ENCODE assay signal across 1 cellular context in genomic region chr11:112231952-112232351, GRCh38.
TF ChIP-seq lines count a peak whose summit lies in the region.

No MANE protein-coding gene starts in this region.

TF ChIP-seq in HepG2, 621 proteins besides CTCF, POLR2A, EP300 and RAD21 (continued from another document and continues in another):
- TF ChIP-seq ZXDC (CRISPR knock-in tag; IDR thresholded peaks at IDR 0.05) (no peak), HDAC2 (CRISPR knock-in tag; IDR thresholded peaks at IDR 0.05) (peak; percentile 23; the same call in 1 of the 2 replicates), TP53 (CRISPR knock-in tag; conservative IDR thresholded peaks at IDR 0.05) (no peak), ZSCAN12 (CRISPR knock-in tag; IDR thresholded peaks at IDR 0.05) (no peak), ZNF432 (CRISPR knock-in tag; IDR thresholded peaks at IDR 0.05; ENCODE audit: borderline replicate concordance) (no peak), SETDB1 (CRISPR knock-in tag; IDR thresholded peaks at IDR 0.05; ENCODE audit: borderline replicate concordance) (no peak), ZNF879 (CRISPR knock-in tag; IDR thresholded peaks at IDR 0.05) (no peak), RBM39 (IDR thresholded peaks at IDR 0.05; ENCODE audit: low read depth, low read length, poor library complexity, severe bottlenecking) (no peak), PATZ1 (CRISPR knock-in tag; IDR thresholded peaks at IDR 0.05) (peak; percentile 52; the same call in 1 of the 2 replicates), IRF2 (CRISPR knock-in tag; IDR thresholded peaks at IDR 0.05) (0 out of 2 replicates have a peak, but pooled peaks have one; percentile 18), FOXA3 (CRISPR knock-in tag; IDR thresholded peaks at IDR 0.05) (peak; percentile 22; the same call in 1 of the 2 replicates), ASH2L (IDR thresholded peaks at IDR 0.05; ENCODE audit: insufficient read length, low read depth, low read length) (peak; percentile 25), ZNF567 (CRISPR knock-in tag; IDR thresholded peaks at IDR 0.05; ENCODE audit: borderline replicate concordance) (no peak), HOMEZ (CRISPR knock-in tag; IDR thresholded peaks at IDR 0.05; ENCODE audit: low read depth) (0 out of 2 replicates have a peak, but pooled peaks have one; percentile 42), HNF4A (CRISPR knock-in tag; IDR thresholded peaks at IDR 0.05) (peak; percentile 91), ZBTB38 (CRISPR knock-in tag; IDR thresholded peaks at IDR 0.05) (no peak), NRL (CRISPR knock-in tag; IDR thresholded peaks at IDR 0.05; ENCODE audit: borderline replicate concordance) (no peak), RFXAP (CRISPR knock-in tag; IDR thresholded peaks at IDR 0.05; ENCODE audit: borderline replicate concordance) (no peak), ZMYM4 (CRISPR knock-in tag; IDR thresholded peaks at IDR 0.05) (no peak), ZNF749 (CRISPR knock-in tag; IDR thresholded peaks at IDR 0.05; ENCODE audit: borderline replicate concordance) (no peak), HNF1B (CRISPR knock-in tag; IDR thresholded peaks at IDR 0.05) (no peak), NCOA2 (CRISPR knock-in tag; IDR thresholded peaks at IDR 0.05) (peak; percentile 49; the same call in 1 of the 2 replicates), PHF21A (CRISPR knock-in tag; IDR thresholded peaks at IDR 0.05) (0 out of 2 replicates have a peak, but pooled peaks have one; percentile 39), HINFP (CRISPR knock-in tag; IDR thresholded peaks at IDR 0.05; ENCODE audit: low read depth) (no peak), ZNF207 (IDR thresholded peaks at IDR 0.05; ENCODE audit: borderline replicate concordance) (no peak), DNMT3B (CRISPR knock-in tag; conservative IDR thresholded peaks at IDR 0.05) (no peak), ZBTB39 (CRISPR knock-in tag; IDR thresholded peaks at IDR 0.05) (no peak), ZNF644 (CRISPR knock-in tag; IDR thresholded peaks at IDR 0.05; ENCODE audit: low read depth) (0 out of 2 replicates have a peak, but pooled peaks have one; percentile 39), ZNF30 (CRISPR knock-in tag; IDR thresholded peaks at IDR 0.05) (no peak), SMARCC2 (IDR thresholded peaks at IDR 0.05) (no peak), TOPORS (CRISPR knock-in tag; IDR thresholded peaks at IDR 0.05) (no peak), SALL1 (CRISPR knock-in tag; IDR thresholded peaks at IDR 0.05) (peak; percentile 43; the same call in 1 of the 2 replicates), SAP130 (CRISPR knock-in tag; IDR thresholded peaks at IDR 0.05; ENCODE audit: low read depth) (peak; percentile 31; the same call in 1 of the 2 replicates), DPF2 (CRISPR knock-in tag; IDR thresholded peaks at IDR 0.05; ENCODE audit: borderline replicate concordance, low read depth) (0 out of 2 replicates have a peak, but pooled peaks have one; percentile 31), SRSF1 (optimal IDR thresholded peaks at IDR 0.05; ENCODE audit: low read depth, low read length) (no peak), ARID4A (CRISPR knock-in tag; IDR thresholded peaks at IDR 0.05; ENCODE audit: borderline replicate concordance) (no peak), ZNF121 (CRISPR knock-in tag; IDR thresholded peaks at IDR 0.05) (no peak), TEAD3 (CRISPR knock-in tag; optimal IDR thresholded peaks at IDR 0.05; ENCODE audit: borderline replicate concordance) (peak; percentile 47), SOX6 (IDR thresholded peaks at IDR 0.05) (no peak), SOX6 (CRISPR knock-in tag; IDR thresholded peaks at IDR 0.05) (peak; percentile 49), CENPBD1 (CRISPR knock-in tag; IDR thresholded peaks at IDR 0.05; ENCODE audit: borderline replicate concordance, low read depth) (no peak), ZNF513 (CRISPR knock-in tag; conservative IDR thresholded peaks at IDR 0.05) (no peak), SPEN (CRISPR knock-in tag; IDR thresholded peaks at IDR 0.05; ENCODE audit: low read depth) (no peak), BRF2 (CRISPR knock-in tag; IDR thresholded peaks at IDR 0.05) (no peak)
